8 cellular contexts compared by ENCODE assay signal in the genomic region with DNA sequence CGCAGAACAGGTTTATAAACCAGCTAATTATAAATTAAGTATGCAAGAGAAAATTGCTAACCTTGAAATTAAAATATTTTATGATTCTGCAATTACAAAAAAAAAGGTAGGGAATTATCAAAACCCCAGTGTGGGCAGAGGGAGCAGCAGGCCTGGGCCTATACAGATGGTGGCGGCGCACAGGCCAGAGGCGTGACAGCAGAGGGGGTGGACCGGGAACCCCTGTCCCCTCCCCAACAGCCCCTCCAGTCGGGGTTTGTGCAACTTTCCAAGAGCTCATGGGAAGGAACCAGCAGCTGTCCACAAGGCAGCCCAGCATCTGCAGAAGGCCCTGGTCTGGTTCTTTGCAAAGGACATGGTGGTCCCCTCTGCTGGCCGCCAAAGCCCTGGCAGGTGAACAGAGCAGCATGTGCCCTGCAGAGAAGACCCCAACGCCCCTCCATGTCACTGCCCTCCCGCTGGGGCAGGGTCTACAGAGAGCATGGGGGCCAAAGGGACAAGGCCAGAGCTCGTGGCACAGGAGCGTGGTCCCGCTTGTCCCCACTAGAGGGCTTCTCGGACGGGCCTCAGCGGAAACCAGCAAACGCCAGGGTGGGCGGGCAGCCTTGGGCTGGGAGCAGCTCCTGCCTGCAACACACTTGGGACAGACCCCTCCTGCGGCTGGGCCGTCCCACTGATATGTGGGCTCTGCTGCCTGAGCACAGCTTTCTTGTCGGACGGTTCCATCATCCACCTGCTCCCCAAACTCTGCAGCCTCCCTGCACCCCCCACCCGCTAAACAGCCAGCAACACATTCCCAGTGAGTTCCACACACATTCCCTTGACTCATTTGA.
A peak's percentile ranks its signal among the peaks of the same experiment; 100 is the strongest.
DNase-seq lines count a peak whose midpoint lies in the region; ATAC-seq and TF ChIP-seq lines count a peak whose summit lies in the region.

No MANE protein-coding gene starts in this region.

- ATAC-seq in GM18511 (IDR thresholded peaks at IDR 0.05; ENCODE audit: unreplicated experiment) (peak; percentile 77), heart right ventricle (peak; percentile 58 to 80 (median 74)), HG02588 (IDR thresholded peaks at IDR 0.05; ENCODE audit: unreplicated experiment) (no peak)

- no peaks in the 10 kb centered on the region for H3K36me3 ChIP-seq in Karpas-422 (ENCODE audit: insufficient read depth, low read length)
- peaks cover 0 to 8% (median 0%) of the 10 kb centered on the region in 9 donors for H3K36me3 ChIP-seq in heart right ventricle

- no peak overlapping the region for H3K4me2 ChIP-seq in Karpas-422 (ENCODE audit: low read depth, low read length, poor library complexity, severe bottlenecking)

- DNase-seq in Karpas-422 (peak; percentile 81), heart right ventricle (peak; percentile 67 to 76), NCI-H1930 (lab: John Stamatoyannopoulos, UW) (no peak)
- peak; percentile 80 for DNase-seq in activated CD8-positive, alpha-beta memory T cell treated with anti-CD3 and anti-CD28 coated beads, Interleukin-2, amount 50 U/mL, for 48 hours
- DNase-seq in stimulated activated CD4-positive, alpha-beta T cell treated with anti-CD3 and anti-CD28 coated beads, Interleukin-12 subunit alpha, Interleukin-12 subunit beta, amount 100 ng/mL, for 24 hours (ENCODE audit: low read depth in 2 of 2): peak; percentile 7 to 50

- H2AFZ ChIP-seq in Karpas-422 (ENCODE audit: low read length): no peak overlapping the region

- no peak overlapping the region for H3K9ac ChIP-seq in Karpas-422 (ENCODE audit: low read length)

- no peaks in the 10 kb centered on the region for H4K20me1 ChIP-seq in Karpas-422 (ENCODE audit: insufficient read depth, low read depth, low read length)

- H3K27me3 ChIP-seq in Karpas-422 (ENCODE audit: low read length) (no peaks in the 10 kb centered on the region), heart right ventricle (no peaks in the 10 kb centered on the region)

- H3K27ac ChIP-seq in 22Rv1 (no peak overlapping the region), Karpas-422 (ENCODE audit: low read length) (no peak overlapping the region), heart right ventricle (peak overlapping the region in 3 of 10 donors; percentile 24 to 51 (median 44))

- TF ChIP-seq CTCF in 22Rv1 (IDR thresholded peaks at IDR 0.05) (peak; percentile 73), heart right ventricle (IDR thresholded peaks at IDR 0.05) (peak; percentile 53 to 83 (median 74))

- H3K79me2 ChIP-seq in Karpas-422 (ENCODE audit: low read length): no peaks in the 10 kb centered on the region

- intact Hi-C loops in heart right ventricle (cut with DNase I): loop anchor here in 6 of 10 donors (2.0 to 10.0 kb wide), 7 partner anchors 56 to 857 kb away; partner anchors contain the start of gene EBF3 (in 2 of the 6)

- H3K4me1 ChIP-seq in Karpas-422 (ENCODE audit: low read length): no peaks in the 10 kb centered on the region
- peaks cover 11 to 69% (median 37%) of the 10 kb centered on the region in 9 donors for H3K4me1 ChIP-seq in heart right ventricle

- no peaks in the 10 kb centered on the region for H3K9me2 ChIP-seq in Karpas-422 (replicated peaks; ENCODE audit: insufficient read depth, low read length)

- H3K4me3 ChIP-seq in Karpas-422 (ENCODE audit: low read length) (no peak overlapping the region), heart right ventricle (no peak overlapping the region)

- WGBS in heart right ventricle, 2 donors: 40 to 44% methylated on average over 22 of the region's 22 CpGs

- H3K9me3 ChIP-seq in Karpas-422 (ENCODE audit: low read length): no peaks in the 10 kb centered on the region
- H3K9me3 ChIP-seq in heart right ventricle: no peaks in the 10 kb centered on the region

Comparison
In these comparisons a context has a peak if more than half of its experiments do, and no peak if none do; other contexts are left out.
1. DNase-seq: peak in Karpas-422 (single experiment), activated CD8-positive, alpha-beta memory T cell treated with anti-CD3 and anti-CD28 coated beads, Interleukin-2, amount 50 U/mL, for 48 hours (single experiment), heart right ventricle (2 of 2) and stimulated activated CD4-positive, alpha-beta T cell treated with anti-CD3 and anti-CD28 coated beads, Interleukin-12 subunit alpha, Interleukin-12 subunit beta, amount 100 ng/mL, for 24 hours (2 of 2); none in NCI-H1930 (0 of 2).